In genomic region chr10:24393206-24393605, GRCh38 we compare ENCODE assay signal across 1 cellular context.
TF ChIP-seq lines count a peak whose summit lies in the region.

No MANE protein-coding gene starts in this region.

TF ChIP-seq in H1, 55 proteins besides CTCF, POLR2A, EP300 and RAD21 (continued from another document):
- TF ChIP-seq CBX8 (IDR thresholded peaks at IDR 0.05; ENCODE audit: borderline replicate concordance, low read depth, low read length): no peak
- TF ChIP-seq FOSL1 (IDR thresholded peaks at IDR 0.05; ENCODE audit: insufficient read depth, low read depth, low read length): no peak
- TF ChIP-seq TEAD4 (IDR thresholded peaks at IDR 0.05; ENCODE audit: low read depth, low read length): no peak
- TF ChIP-seq CREB1 (IDR thresholded peaks at IDR 0.05): no peak
- TF ChIP-seq RFX5 (IDR thresholded peaks at IDR 0.05; ENCODE audit: borderline replicate concordance, low read depth, low read length): no peak
- TF ChIP-seq GABPA (IDR thresholded peaks at IDR 0.05; ENCODE audit: borderline replicate concordance, insufficient read depth, low read length): no peak
- TF ChIP-seq KDM4A (IDR thresholded peaks at IDR 0.05; ENCODE audit: low read depth, low read length, severe bottlenecking): no peak
- TF ChIP-seq ZNF274 (IDR thresholded peaks at IDR 0.05; ENCODE audit: borderline replicate concordance, extremely low read depth, low read length): no peak
- TF ChIP-seq BCL11A (IDR thresholded peaks at IDR 0.05; ENCODE audit: low read depth in 2 of 2, low read length in 2 of 2): no peak
- no peak for TF ChIP-seq SP1 (IDR thresholded peaks at IDR 0.05; ENCODE audit: low read depth, low read length)
- no peak for TF ChIP-seq TBP (IDR thresholded peaks at IDR 0.05; ENCODE audit: low read depth, low read length)
- no peak for TF ChIP-seq SP4 (IDR thresholded peaks at IDR 0.05; ENCODE audit: low read length)
- no peak for TF ChIP-seq CHD1 (IDR thresholded peaks at IDR 0.05; ENCODE audit: low read depth, low read length)
- no peak for TF ChIP-seq MAX (IDR thresholded peaks at IDR 0.05)
